Comparison of ENCODE assay signal across 23 cellular contexts in genomic region chr2:129187379-129187778, GRCh38.
"Had no signal": no experiment of that assay in that cellular context is flagged by ENCODE, and none has a peak within 500 bp of the region (broad histone marks: within the 10 kb centered on the region; RNA-seq: fewer than 3 reads in every experiment).

No MANE protein-coding gene starts in this region.

- H3K79me2 ChIP-seq: hepatocyte had no signal

- H3K36me3 ChIP-seq: colonic mucosa, esophagus muscularis mucosa, gastroesophageal sphincter, heart left ventricle, left lung, lower lobe of right lung had no signal

- H3K9me3 ChIP-seq: colonic mucosa, esophagus muscularis mucosa, gastroesophageal sphincter, heart left ventricle, left lung, lower lobe of right lung had no signal

- H3K4me2 ChIP-seq: hepatocyte had no signal

- H2AFZ ChIP-seq: hepatocyte had no signal

- DNase-seq: cerebellar nuclear complex; colonic mucosa; cortex of kidney; effector CD8-positive, alpha-beta T cell; effector memory CD8-positive, alpha-beta T cell; endodermal cell; erythroblast; foreskin keratinocyte; heart left ventricle; hypothalamus; immature natural killer cell; islet precursor cell; kidney; kidney glomerular epithelial cell; left colon; left lung; lower lobe of right lung; mesenchymal stem cell; midbrain had no signal

- H3K4me3 ChIP-seq: colonic mucosa, esophagus muscularis mucosa, gastroesophageal sphincter, heart left ventricle, hepatocyte, left lung, lower lobe of right lung had no signal

- H3K27ac ChIP-seq: colonic mucosa, epithelial cell of prostate, esophagus muscularis mucosa, foreskin keratinocyte, gastroesophageal sphincter, heart left ventricle, hepatocyte, left lung, lower lobe of right lung had no signal

- H3K4me1 ChIP-seq: colonic mucosa, esophagus muscularis mucosa, gastroesophageal sphincter, heart left ventricle, left lung, lower lobe of right lung had no signal

- ATAC-seq: effector memory CD8-positive, alpha-beta T cell; foreskin keratinocyte; gastroesophageal sphincter; heart left ventricle; left colon; left lung; lower lobe of right lung had no signal

- H3K27me3 ChIP-seq: colonic mucosa, foreskin keratinocyte, hepatocyte, left lung had no signal
